ENCODE assay signal across 11 cellular contexts in the genomic region with DNA sequence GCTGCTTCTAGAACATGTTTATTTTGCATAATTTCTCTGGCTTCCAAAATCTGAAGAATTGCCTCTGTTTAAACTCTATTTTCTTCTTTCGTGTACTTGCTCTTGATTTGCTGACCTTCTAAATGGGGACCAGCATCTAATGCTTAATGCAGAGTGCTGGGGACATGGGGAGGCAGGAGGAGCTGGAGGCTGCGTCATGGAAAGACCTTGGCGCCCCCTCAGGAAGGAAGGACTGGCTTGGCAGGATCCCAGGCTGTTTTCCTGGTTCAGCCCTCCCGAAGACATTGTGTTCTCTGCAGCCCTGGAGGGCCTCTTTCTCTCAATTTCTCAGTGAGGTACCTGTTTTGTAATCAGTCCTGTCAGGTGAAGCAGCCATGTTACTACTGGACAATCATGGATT. TPM values are rescaled to one million over a fixed set of nuclear protein-coding genes. Genes with fewer than 3 reads are reported as not detected.
A peak's percentile ranks its signal among the peaks of the same experiment; 100 is the strongest.
DNase-seq lines count a peak whose midpoint lies in the region; ATAC-seq and TF ChIP-seq lines count a peak whose summit lies in the region.
"Had no signal": no experiment of that assay in that cellular context is flagged by ENCODE, and none has a peak within 500 bp of the region (broad histone marks: within the 10 kb centered on the region; RNA-seq: fewer than 3 reads in every experiment).

No MANE protein-coding gene starts in this region.

- peak overlapping the region; percentile 51 for H3K27ac ChIP-seq in CD8-positive, alpha-beta T cell (ENCODE audit: low read depth, low read length)
- H3K27ac ChIP-seq in esophagus muscularis mucosa (replicated peaks in 1 of 4) (peak overlapping the region; percentile 43 to 69 (median 62)), neuronal stem cell (replicated peaks; ENCODE audit: low read length) (no peak overlapping the region)

- TF ChIP-seq POLR2A in esophagus muscularis mucosa (IDR thresholded peaks at IDR 0.05; ENCODE audit: low read depth) = no peak

- H2BK12ac ChIP-seq in neuronal stem cell (ENCODE audit: low read length) = no peak overlapping the region

- peak overlapping the region; percentile 55 for H4K8ac ChIP-seq in neuronal stem cell (ENCODE audit: low read depth, low read length)

- no peak overlapping the region for H3K4me2 ChIP-seq in neuronal stem cell (ENCODE audit: insufficient read depth, low read length, poor library complexity, severe bottlenecking)

- H3K4me1 ChIP-seq in CD8-positive, alpha-beta T cell (ENCODE audit: insufficient read depth, low read length) = peaks cover 65% of the 10 kb centered on the region
- H3K4me1 ChIP-seq in esophagus muscularis mucosa (peaks cover 0 to 22% (median 8%) of the 10 kb centered on the region in 4 donors), neuronal stem cell (ENCODE audit: control insufficient read depth in 2 of 2, insufficient read depth in 1 of 2, low read depth in 1 of 2, low read length in 2 of 2) (peaks cover 0 to 3% of the 10 kb centered on the region in 2 donors)

- H2BK15ac ChIP-seq in neuronal stem cell (ENCODE audit: low read length) = peak overlapping the region; percentile 55

- DNase-seq in CD8-positive, alpha-beta T cell = peak in 1 of 7 experiments; percentile 24
- DNase-seq in NCI-H69 (lab: John Stamatoyannopoulos, UW) (peak; percentile 64), esophagus muscularis mucosa (ENCODE audit: extremely low spot score) (no peak), neuronal stem cell (ENCODE audit: low spot score) (no peak), NCI-H524 (lab: John Stamatoyannopoulos, UW) (no peak), NCI-H1930 (lab: John Stamatoyannopoulos, UW) (no peak)
- no peak for DNase-seq in stimulated activated CD4-positive, alpha-beta T cell treated with anti-CD3 and anti-CD28 coated beads, Interleukin-1b, Interleukin-23, amount 100 ng/mL, for 48 hours
- DNase-seq: effector CD4-positive, alpha-beta T cell had no signal

- no peak for ATAC-seq in CD8-positive, alpha-beta T cell
- ATAC-seq in GM21825 (IDR thresholded peaks at IDR 0.05; ENCODE audit: unreplicated experiment) = no peak
- ATAC-seq: K562; stimulated activated memory B cell treated with anti-CD40 and anti-IgM and Interleukin-4, amounts not matched to agents 10 μg/mL and 1 μg/mL and 100 μg/mL, for 72 hours had no signal

- H3K4me1 Mint-ChIP-seq in CD8-positive, alpha-beta T cell (ENCODE audit: low read depth) = peaks cover 60% of the 10 kb centered on the region

- no peaks in the 10 kb centered on the region for H3K36me3 ChIP-seq in CD8-positive, alpha-beta T cell (ENCODE audit: insufficient read depth, low read length)
- H3K36me3 ChIP-seq in esophagus muscularis mucosa = no peaks in the 10 kb centered on the region
- no peaks in the 10 kb centered on the region for H3K36me3 ChIP-seq in neuronal stem cell (replicated peaks in 1 of 2; ENCODE audit: control insufficient read depth in 2 of 2, insufficient read depth in 2 of 2, low read length in 2 of 2)

- H2AK5ac ChIP-seq in neuronal stem cell (ENCODE audit: low read depth, low read length) = no peak overlapping the region

- WGBS in esophagus muscularis mucosa = 36% methylated on average over 4 of the region's 4 CpGs
- WGBS in neuronal stem cell (ENCODE audit: extremely low coverage in 2 of 2, insufficient read length in 2 of 2, insufficient replicate concordance in 1 of 2), 2 donors = no CpG with 5 or more reads among the region's 4 CpGs

- peak overlapping the region; percentile 90 for H3K4me3 ChIP-seq in CD8-positive, alpha-beta T cell (ENCODE audit: low read depth, low read length)
- no peak overlapping the region for H3K4me3 ChIP-seq in esophagus muscularis mucosa
- no peak overlapping the region for H3K4me3 ChIP-seq in neuronal stem cell (ENCODE audit: low read length in 2 of 2)
- H3K4me3 ChIP-seq: K562 had no signal

- peaks cover 60% of the 10 kb centered on the region for H3K36me3 Mint-ChIP-seq in CD8-positive, alpha-beta T cell
- H3K36me3 Mint-ChIP-seq: stimulated activated memory B cell treated with anti-CD40 and anti-IgM and Interleukin-4, amounts not matched to agents 10 μg/mL and 1 μg/mL and 100 μg/mL, for 72 hours had no signal

- peak overlapping the region; percentile 96 for H3K27ac Mint-ChIP-seq in CD8-positive, alpha-beta T cell
- H3K27ac Mint-ChIP-seq: stimulated activated memory B cell treated with anti-CD40 and anti-IgM and Interleukin-4, amounts not matched to agents 10 μg/mL and 1 μg/mL and 100 μg/mL, for 72 hours had no signal

- intact Hi-C loops in CD8-positive, alpha-beta T cell (cut with DNase I, micrococcal nuclease) = loop anchor here in 1 of 2 experiments (1.0 kb wide), 1 partner anchor 10 kb away; no protein-coding TSS in a partner anchor
- intact Hi-C loops in esophagus muscularis mucosa (cut with DNase I) = no loop called here

- no peaks in the 10 kb centered on the region for H3K27me3 ChIP-seq in CD8-positive, alpha-beta T cell (ENCODE audit: insufficient read depth, low read length)
- H3K27me3 ChIP-seq in esophagus muscularis mucosa (peaks cover 0 to 18% (median 2%) of the 10 kb centered on the region in 4 donors), neuronal stem cell (ENCODE audit: control insufficient read depth in 3 of 3, insufficient read depth in 3 of 3, low read depth in 1 of 3, low read length in 3 of 3) (peaks cover 4 to 30% (median 14%) of the 10 kb centered on the region in 3 experiments)

- H3K9ac ChIP-seq in neuronal stem cell (ENCODE audit: low read depth, low read length, poor library complexity) = no peak overlapping the region

- no peak overlapping the region for H3K4ac ChIP-seq in neuronal stem cell (ENCODE audit: low read length)

- no peak overlapping the region for H3K23ac ChIP-seq in neuronal stem cell (ENCODE audit: low read depth, low read length, poor library complexity)

- no peak for TF ChIP-seq CTCF in CD8-positive, alpha-beta T cell (IDR thresholded peaks at IDR 0.05)
- no peak for TF ChIP-seq CTCF in esophagus muscularis mucosa (IDR thresholded peaks at IDR 0.05)

- H3K14ac ChIP-seq in neuronal stem cell (ENCODE audit: low read length) = no peak overlapping the region

- H3K79me1 ChIP-seq in neuronal stem cell (ENCODE audit: low read depth, low read length) = no peaks in the 10 kb centered on the region

- no peak for TF ChIP-seq EP300 in esophagus muscularis mucosa (IDR thresholded peaks at IDR 0.05)

- H2BK5ac ChIP-seq in neuronal stem cell (ENCODE audit: low read length) = no peak overlapping the region

- CTCF ChIA-PET in CD8-positive, alpha-beta T cell (lab: Charles Lee) = interaction anchor here (1.1 to 1.2 kb wide), 3 partner anchors 17 to 131 kb away, joined by 3 read pairs; no protein-coding TSS in a partner anchor

- H2BK120ac ChIP-seq in neuronal stem cell (ENCODE audit: low read depth, low read length) = no peak overlapping the region

- POLR2A ChIA-PET in CD8-positive, alpha-beta T cell (lab: Charles Lee) = interaction anchor here (1.1 to 7.5 kb wide), 4 partner anchors 8 to 126 kb away, joined by 3 to 96 read pairs (median 4); no protein-coding TSS in a partner anchor

- no peaks in the 10 kb centered on the region for H3K27me3 Mint-ChIP-seq in CD8-positive, alpha-beta T cell (ENCODE audit: low read depth)

- peak overlapping the region; percentile 29 for H3K18ac ChIP-seq in neuronal stem cell (ENCODE audit: low read length)

- peak overlapping the region; percentile 96 for H3K4me3 Mint-ChIP-seq in CD8-positive, alpha-beta T cell
- H3K4me3 Mint-ChIP-seq: stimulated activated memory B cell treated with anti-CD40 and anti-IgM and Interleukin-4, amounts not matched to agents 10 μg/mL and 1 μg/mL and 100 μg/mL, for 72 hours had no signal

- no peak overlapping the region for H4K91ac ChIP-seq in neuronal stem cell (ENCODE audit: low read depth, low read length, poor library complexity)

- no peaks in the 10 kb centered on the region for H3K9me3 Mint-ChIP-seq in CD8-positive, alpha-beta T cell

- H3K9me3 ChIP-seq in CD8-positive, alpha-beta T cell (ENCODE audit: low read length) = no peaks in the 10 kb centered on the region
- H3K9me3 ChIP-seq in esophagus muscularis mucosa = peaks cover 0 to 4% (median 0%) of the 10 kb centered on the region in 4 donors
- no peaks in the 10 kb centered on the region for H3K9me3 ChIP-seq in neuronal stem cell (replicated peaks in 1 of 2; ENCODE audit: control insufficient read depth in 2 of 2, insufficient read depth in 1 of 2, low read depth in 1 of 2, low read length in 2 of 2)

- no peak overlapping the region for H2AFZ ChIP-seq in neuronal stem cell (ENCODE audit: low read length)

RNA-seq across cellular contexts. Expression of gene PRKCH, which starts 5.5 kb away (rescaled TPM):
- total RNA-seq in CD8-positive, alpha-beta T cell = 100 to 1,000 TPM; 429 to 433 TPM
- 10 to 100 TPM; 13.3 to 67.6 (median 32.2) TPM for total RNA-seq in esophagus muscularis mucosa
- polyA plus RNA-seq in neuronal stem cell (2013, experiment 1 of 2) = 0.99 TPM
- 1.2 TPM for polyA plus RNA-seq in neuronal stem cell (2013, experiment 2 of 2)

RNA-seq across cellular contexts. Expression of gene TMEM30B, which starts 45.7 kb away (rescaled TPM):
- total RNA-seq in CD8-positive, alpha-beta T cell = 10 to 100 TPM; 11.5 to 12.1 TPM
- total RNA-seq in esophagus muscularis mucosa = 1 to 10 TPM in 3 of 4 donors, under 1 TPM in 1; 0.83 to 4.4 (median 3.0) TPM
- polyA plus RNA-seq in neuronal stem cell (2013, experiment 1 of 2) = 0.03 TPM
- polyA plus RNA-seq in neuronal stem cell (2013, experiment 2 of 2) = 0.06 TPM
- polyA plus RNA-seq: K562 had no signal

Comparison
In these comparisons a context has a peak if more than half of its experiments do, and no peak if none do; other contexts are left out.
1. RNA of gene PRKCH, which starts 5.5 kb away (total RNA-seq): 429 to 433 TPM in CD8-positive, alpha-beta T cell; 13.3 to 67.6 TPM in esophagus muscularis mucosa; every median in the first group is over 4 times any median in the second.